ENCODE assay signal across 10 cellular contexts in the genomic region with DNA sequence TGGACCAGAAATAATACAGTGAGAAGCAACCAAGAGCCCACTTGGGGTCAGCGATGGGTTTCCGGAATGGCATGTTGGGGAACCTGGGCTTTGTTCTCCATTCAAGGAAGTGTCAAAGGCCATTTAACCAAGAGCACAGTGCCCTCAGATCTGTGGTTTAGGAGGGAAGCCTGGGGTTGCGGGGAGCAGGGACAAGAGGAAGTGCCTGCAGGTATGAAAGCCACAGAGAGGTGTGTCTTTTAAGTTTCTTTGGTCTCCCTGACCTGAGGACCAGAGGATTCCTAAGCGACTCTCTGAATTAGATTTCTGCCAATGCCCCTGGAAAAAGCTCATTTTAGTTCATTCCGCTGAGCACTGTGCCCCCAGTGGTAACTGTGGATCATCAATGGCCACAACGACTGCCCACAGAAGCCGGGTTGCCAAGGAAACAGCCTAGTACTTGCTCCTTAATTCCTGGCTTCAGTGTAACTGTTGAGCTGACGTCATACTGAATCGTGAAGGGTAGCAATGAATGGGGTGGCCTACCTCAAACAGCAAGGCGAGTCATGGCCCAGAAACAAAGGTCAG.
DNase-seq lines count a peak whose midpoint lies in the region; FAIRE-seq and TF ChIP-seq lines count a peak whose summit lies in the region.
"Had no signal": no experiment of that assay in that cellular context is flagged by ENCODE, and none has a peak within 500 bp of the region (broad histone marks: within the 10 kb centered on the region; RNA-seq: fewer than 3 reads in every experiment).

No MANE protein-coding gene starts in this region.

- no peaks in the 10 kb centered on the region for H3F3A ChIP-seq in Loucy (ENCODE audit: low read depth)

- H3K9ac ChIP-seq in Loucy (ENCODE audit: low read depth, low read length, poor library complexity, severe bottlenecking) = peak overlapping the region; percentile 21
- no peak overlapping the region for H3K9ac ChIP-seq in astrocyte (ENCODE audit: low read length)

- peaks cover 8% of the 10 kb centered on the region for H3K4me1 Mint-ChIP-seq in astrocyte (ENCODE audit: low read depth, unreplicated experiment)

- H4K20me1 ChIP-seq in Loucy (ENCODE audit: insufficient read depth, low read length, poor library complexity, severe bottlenecking) (no peaks in the 10 kb centered on the region), astrocyte (ENCODE audit: insufficient read depth, low read length) (no peaks in the 10 kb centered on the region)

- H3K4me3 ChIP-seq in Loucy (ENCODE audit: low read length, poor library complexity, severe bottlenecking) (peak overlapping the region; percentile 60), astrocyte (ENCODE audit: insufficient read depth, low read depth, low read length) (no peak overlapping the region), mesodermal cell (ENCODE audit: extremely low read depth, insufficient read depth, low read length, poor library complexity, severe bottlenecking) (no peak overlapping the region)
- H3K4me3 ChIP-seq: cardiac muscle cell, hepatocyte had no signal

- peaks cover 17% of the 10 kb centered on the region for H3K4me1 ChIP-seq in Loucy (ENCODE audit: insufficient read depth, low read length, poor library complexity, severe bottlenecking)
- H3K4me1 ChIP-seq in astrocyte (ENCODE audit: insufficient read depth, low read length) = no peaks in the 10 kb centered on the region
- no peaks in the 10 kb centered on the region for H3K4me1 ChIP-seq in mesodermal cell (ENCODE audit: control insufficient read depth, insufficient read depth, low read length, poor library complexity, severe bottlenecking)

- H3K27ac Mint-ChIP-seq in astrocyte (ENCODE audit: unreplicated experiment) = no peak overlapping the region

- DNase-seq in D721Med (ENCODE audit: insufficient read length, low spot score) (no peak), astrocyte (ENCODE audit: low read depth) (peak; percentile 80), NCI-H1105 treated with DMSO at 0.1 percent for 48 hours (lab: John Stamatoyannopoulos, UW) (no peak), NCI-H2029 treated with DMSO at 0.1 percent for 48 hours (lab: John Stamatoyannopoulos, UW) (no peak), NCI-H524 treated with DMSO at 0.1 percent for 48 hours (lab: John Stamatoyannopoulos, UW) (no peak)
- no peak for DNase-seq in central memory CD4-positive, alpha-beta T cell

- peak; percentile 15 for TF ChIP-seq CTCF in D721Med (IDR thresholded peaks at IDR 0.05; ENCODE audit: insufficient read depth, missing control alignments)
- peak; percentile 46 for TF ChIP-seq CTCF in Loucy (conservative IDR thresholded peaks at IDR 0.05; ENCODE audit: low read length)
- peak; percentile 29 for TF ChIP-seq CTCF in astrocyte (IDR thresholded peaks at IDR 0.05; ENCODE audit: insufficient read depth, low read depth, low read length)

- H3K36me3 ChIP-seq in Loucy (ENCODE audit: insufficient read depth, low read length) = no peaks in the 10 kb centered on the region
- no peaks in the 10 kb centered on the region for H3K36me3 ChIP-seq in astrocyte (ENCODE audit: insufficient read depth, low read length)
- H3K36me3 ChIP-seq in mesodermal cell (ENCODE audit: control insufficient read depth, insufficient read depth, low read length) = no peaks in the 10 kb centered on the region
- H3K36me3 ChIP-seq: cardiac muscle cell had no signal

- H3K79me2 ChIP-seq in Loucy (ENCODE audit: insufficient read depth, low read length) (no peaks in the 10 kb centered on the region), astrocyte (ENCODE audit: insufficient read depth, low read length) (no peaks in the 10 kb centered on the region)
- H3K79me2 ChIP-seq: hepatocyte had no signal

- no peak for FAIRE-seq in D721Med (lab: Jason Lieb, UNC)
- FAIRE-seq in astrocyte (lab: Jason Lieb, UNC) = no peak

- peak overlapping the region; percentile 64 for H2AFZ ChIP-seq in Loucy (ENCODE audit: low read length)
- H2AFZ ChIP-seq in astrocyte (ENCODE audit: low read depth, low read length) = peak overlapping the region; percentile 38
- H2AFZ ChIP-seq: hepatocyte had no signal

- H3K4me2 ChIP-seq in Loucy (ENCODE audit: low read depth, low read length, poor library complexity, severe bottlenecking) = peak overlapping the region; percentile 67
- peak overlapping the region; percentile 32 for H3K4me2 ChIP-seq in astrocyte (ENCODE audit: low read length)
- H3K4me2 ChIP-seq: hepatocyte had no signal

- H3K36me3 Mint-ChIP-seq in astrocyte (ENCODE audit: low read depth, unreplicated experiment) = no peaks in the 10 kb centered on the region

- peaks cover 3% of the 10 kb centered on the region for H3K9me3 Mint-ChIP-seq in astrocyte (ENCODE audit: unreplicated experiment)

- WGBS in mesodermal cell (ENCODE audit: insufficient coverage in 2 of 2), 2 experiments = 58 to 60% methylated on average over 10 of the region's 10 CpGs

- H3K27me3 ChIP-seq in Loucy (ENCODE audit: insufficient read depth, low read length, poor library complexity, severe bottlenecking) = no peaks in the 10 kb centered on the region
- H3K27me3 ChIP-seq in astrocyte (ENCODE audit: insufficient read depth, low read length) = no peaks in the 10 kb centered on the region
- H3K27me3 ChIP-seq: cardiac muscle cell, hepatocyte had no signal

- H3K9me2 ChIP-seq in Loucy (replicated peaks; ENCODE audit: low read depth, low read length) = no peaks in the 10 kb centered on the region

- no peak overlapping the region for H3K27ac ChIP-seq in astrocyte (ENCODE audit: low read depth, low read length)
- peak overlapping the region; percentile 23 for H3K27ac ChIP-seq in mesodermal cell (ENCODE audit: low read depth, low read length, severe bottlenecking)
- H3K27ac ChIP-seq: cardiac muscle cell, hepatocyte had no signal

- no peak overlapping the region for H3K4me3 Mint-ChIP-seq in astrocyte (ENCODE audit: unreplicated experiment)

- H3K9me3 ChIP-seq in Loucy (ENCODE audit: insufficient read depth, low read depth, low read length) = peaks cover 5% of the 10 kb centered on the region; the same call in 1 of the 2 replicates
- H3K9me3 ChIP-seq in astrocyte (ENCODE audit: insufficient read depth, low read depth, low read length) = peaks cover 4% of the 10 kb centered on the region
- H3K9me3 ChIP-seq in mesodermal cell (ENCODE audit: control insufficient read depth, low read length) = peaks cover 5% of the 10 kb centered on the region

- H3K27me3 Mint-ChIP-seq in astrocyte (ENCODE audit: low read depth, unreplicated experiment) = peaks cover 1% of the 10 kb centered on the region
